ENCODE assay signal across 9 cellular contexts in the genomic region with DNA sequence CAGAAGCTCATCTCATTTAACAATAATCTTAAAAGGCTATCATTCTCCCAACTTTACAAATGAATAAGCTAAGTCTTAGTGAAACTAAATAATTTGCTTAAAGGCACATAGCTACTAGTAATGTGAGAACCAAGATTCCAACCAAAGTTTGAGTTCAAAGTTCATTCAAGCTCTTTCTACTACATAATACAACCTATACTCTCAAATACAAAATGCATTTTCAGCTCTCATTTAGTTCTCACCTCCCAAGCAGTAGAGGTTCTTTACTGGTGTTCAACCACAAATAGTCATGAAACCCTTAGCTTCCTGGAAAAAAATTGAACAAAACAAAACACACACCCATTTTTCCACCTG.
DNase-seq lines count a peak whose midpoint lies in the region; ATAC-seq lines count a peak whose summit lies in the region.
"Had no signal": no experiment of that assay in that cellular context is flagged by ENCODE, and none has a peak within 500 bp of the region (broad histone marks: within the 10 kb centered on the region; RNA-seq: fewer than 3 reads in every experiment).

No MANE protein-coding gene starts in this region.

- H3K27ac ChIP-seq in effector memory CD4-positive, alpha-beta T cell (ENCODE audit: insufficient read depth, low read length, poor library complexity, severe bottlenecking): peak overlapping the region; percentile 63

- no peak for DNase-seq in effector memory CD4-positive, alpha-beta T cell
- DNase-seq in DMS153 (lab: John Stamatoyannopoulos, UW): no peak
- DNase-seq in COLO829 (ENCODE audit: low spot score): no peak
- no peak for DNase-seq in KG1 (lab: John Stamatoyannopoulos, UW)
- DNase-seq: PC-3 had no signal

- no peaks in the 10 kb centered on the region for H3K27me3 ChIP-seq in effector memory CD4-positive, alpha-beta T cell (replicated peaks; ENCODE audit: control insufficient read depth, insufficient read depth, low read length, poor library complexity, severe bottlenecking)
- H3K27me3 ChIP-seq: neutrophil had no signal

- no peaks in the 10 kb centered on the region for H3K36me3 ChIP-seq in effector memory CD4-positive, alpha-beta T cell (ENCODE audit: control insufficient read depth, insufficient read depth, low read length)
- H3K36me3 ChIP-seq: neutrophil had no signal

- ATAC-seq in GM18520 (IDR thresholded peaks at IDR 0.05; ENCODE audit: unreplicated experiment) (peak; percentile 39), GM21526 (IDR thresholded peaks at IDR 0.05; ENCODE audit: low FRiP score, unreplicated experiment) (peak; percentile 37), HG03159 (IDR thresholded peaks at IDR 0.05; ENCODE audit: unreplicated experiment) (peak; percentile 21)
- ATAC-seq: PC-3 had no signal

- H3K9me3 ChIP-seq in effector memory CD4-positive, alpha-beta T cell (ENCODE audit: control insufficient read depth, low read length): no peaks in the 10 kb centered on the region
- H3K9me3 ChIP-seq: neutrophil had no signal

- peaks cover 10% of the 10 kb centered on the region for H3K4me1 ChIP-seq in effector memory CD4-positive, alpha-beta T cell (ENCODE audit: control insufficient read depth, insufficient read depth, low read length, poor library complexity, severe bottlenecking)

- H3K4me3 ChIP-seq in effector memory CD4-positive, alpha-beta T cell (ENCODE audit: insufficient read depth, low read depth, low read length, poor library complexity, severe bottlenecking): peak overlapping the region; percentile 55
